ENCODE assay signal across 25 cellular contexts in genomic region chr4:187664011-187664410, GRCh38.
"Had no signal": no experiment of that assay in that cellular context is flagged by ENCODE, and none has a peak within 500 bp of the region (broad histone marks: within the 10 kb centered on the region; RNA-seq: fewer than 3 reads in every experiment).

No MANE protein-coding gene starts in this region.

- H3K4me3 ChIP-seq: colonic mucosa, coronary artery, dorsolateral prefrontal cortex, esophagus muscularis mucosa, esophagus squamous epithelium, gastrocnemius medialis, gastroesophageal sphincter, heart left ventricle, heart right ventricle had no signal

- DNase-seq: colonic mucosa; cortex of kidney; dermis blood vessel endothelial cell; dorsolateral prefrontal cortex; effector CD4-positive, alpha-beta T cell; effector CD8-positive, alpha-beta T cell; effector memory CD4-positive, alpha-beta T cell; effector memory CD8-positive, alpha-beta T cell; endodermal cell; erythroblast; esophagus squamous epithelium; foreskin fibroblast; foreskin keratinocyte; foreskin melanocyte; gastrocnemius medialis; glutamatergic neuron; head of caudate nucleus; heart left ventricle; heart right ventricle had no signal

- H3K27ac Mint-ChIP-seq: dendritic cell treated with granulocyte-macrophage colony-stimulating factor and Interleukin-4, amounts not matched to agents 40 ng/mL and 50 ng/mL, for 4 days; effector memory CD8-positive, alpha-beta T cell; endodermal cell had no signal

- H3K27me3 Mint-ChIP-seq: dendritic cell treated with granulocyte-macrophage colony-stimulating factor and Interleukin-4, amounts not matched to agents 40 ng/mL and 50 ng/mL, for 4 days; effector memory CD8-positive, alpha-beta T cell had no signal

- H3K27me3 ChIP-seq: colonic mucosa, esophagus muscularis mucosa, esophagus squamous epithelium, foreskin keratinocyte, gastrocnemius medialis, gastroesophageal sphincter, heart left ventricle had no signal

- H3K9me3 Mint-ChIP-seq: dendritic cell treated with granulocyte-macrophage colony-stimulating factor and Interleukin-4, amounts not matched to agents 40 ng/mL and 50 ng/mL, for 4 days had no signal

- H3K27ac ChIP-seq: colonic mucosa, coronary artery, dorsolateral prefrontal cortex, epithelial cell of prostate, esophagus muscularis mucosa, esophagus squamous epithelium, foreskin keratinocyte, gastrocnemius medialis, gastroesophageal sphincter, heart left ventricle, heart right ventricle had no signal

- H3K36me3 ChIP-seq: colonic mucosa, esophagus muscularis mucosa, esophagus squamous epithelium, gastrocnemius medialis, gastroesophageal sphincter, heart left ventricle, heart right ventricle had no signal

- ATAC-seq: effector memory CD8-positive, alpha-beta T cell; esophagus mucosa; foreskin keratinocyte; gastrocnemius medialis; gastroesophageal sphincter; heart left ventricle; heart right ventricle had no signal

- H3K4me3 Mint-ChIP-seq: dendritic cell treated with granulocyte-macrophage colony-stimulating factor and Interleukin-4, amounts not matched to agents 40 ng/mL and 50 ng/mL, for 4 days; effector memory CD8-positive, alpha-beta T cell; endodermal cell had no signal

- H3K9me3 ChIP-seq: colonic mucosa, esophagus muscularis mucosa, esophagus squamous epithelium, gastrocnemius medialis, gastroesophageal sphincter had no signal

- H3K4me1 ChIP-seq: colonic mucosa, foreskin keratinocyte, gastrocnemius medialis, heart left ventricle, heart right ventricle had no signal
